Comparison of ENCODE assay signal across 19 cellular contexts in genomic region chr5:128973244-128973643, GRCh38. TPM values are rescaled to one million over a fixed set of nuclear protein-coding genes. Genes with fewer than 3 reads are reported as not detected.
DNase-seq lines count a peak whose midpoint lies in the region; TF ChIP-seq lines count a peak whose summit lies in the region.
"Had no signal": no experiment of that assay in that cellular context is flagged by ENCODE, and none has a peak within 500 bp of the region (broad histone marks: within the 10 kb centered on the region; RNA-seq: fewer than 3 reads in every experiment).

No MANE protein-coding gene starts in this region.

- peak overlapping the region; percentile 36 for H3K4me3 ChIP-seq in LNCaP clone FGC (ENCODE audit: low read depth, low read length)
- H3K4me3 ChIP-seq: BLaER1 treated with 17β-estradiol and CSF1 and Interleukin-3, amounts not matched to agents 10 nM and 100 nM; GM12878; GM23248 had no signal

- TF ChIP-seq CTCF in LNCaP clone FGC (IDR thresholded peaks at IDR 0.05; ENCODE audit: control insufficient read depth, extremely low read depth, insufficient read depth) (no peak), VCaP (conservative IDR thresholded peaks at IDR 0.05) (no peak)

- peak overlapping the region; percentile 88 for H3K27ac ChIP-seq in VCaP
- H3K27ac ChIP-seq: 22Rv1; BLaER1 treated with 17β-estradiol and CSF1 and Interleukin-3, amounts not matched to agents 10 nM and 100 nM; GM23248 had no signal

- peak; percentile 6 for DNase-seq in NCI-H748 (lab: John Stamatoyannopoulos, UW; ENCODE audit: unreplicated experiment)
- DNase-seq in NCI-H748 treated with DMSO at 0.1 percent for 48 hours (lab: John Stamatoyannopoulos, UW): no peak
- no peak for DNase-seq in LNCaP clone FGC (ENCODE audit: low read depth)
- no peak for DNase-seq in activated CD8-positive, alpha-beta memory T cell treated with anti-CD3 and anti-CD28 coated beads for 24 hours
- no peak for DNase-seq in H4 (ENCODE audit: low spot score)
- DNase-seq in NCI-H2081 treated with DMSO at 0.1 percent for 48 hours (lab: John Stamatoyannopoulos, UW): no peak
- DNase-seq: AML-193; BE2C; Caco-2; CD4-positive, CD25-positive, alpha-beta regulatory T cell; CD8-positive, alpha-beta T cell; DMS153; DND-41; GM23248; H9 had no signal

RNA-seq across cellular contexts. Expression of gene SLC27A6, which starts 8.0 kb away (rescaled TPM):
- total RNA-seq in H4 (2014; rRNA removed; shearing (Covaris generic)): 0.37 and 0.45 TPM in 2 replicates
- total RNA-seq: Caco-2; CD4-positive, CD25-positive, alpha-beta regulatory T cell; CD8-positive, alpha-beta T cell; GM12878 had no signal
